8 cellular contexts compared by ENCODE assay signal in genomic region chr21:36981049-36981391, GRCh38. TPM values are rescaled to one million over a fixed set of nuclear protein-coding genes. Genes with fewer than 3 reads are reported as not detected.
DNase-seq lines count a peak whose midpoint lies in the region; ATAC-seq and TF ChIP-seq lines count a peak whose summit lies in the region.
"Had no signal": no experiment of that assay in that cellular context is flagged by ENCODE, and none has a peak within 500 bp of the region (broad histone marks: within the 10 kb centered on the region; RNA-seq: fewer than 3 reads in every experiment).

No MANE protein-coding gene starts in this region.

- H3K36me3 Mint-ChIP-seq in GM23338 (ENCODE audit: low read depth) (no peaks in the 10 kb centered on the region), WTC11 (no peaks in the 10 kb centered on the region), glutamatergic neuron (ENCODE audit: unreplicated experiment) (no peaks in the 10 kb centered on the region)

- TF ChIP-seq CTCF in GM23338 (conservative IDR thresholded peaks at IDR 0.05; ENCODE audit: low read depth in 2 of 2) (no peak), WTC11 (IDR thresholded peaks at IDR 0.05) (no peak), glutamatergic neuron (IDR thresholded peaks at IDR 0.05; ENCODE audit: partially characterized antibody, unreplicated experiment) (no peak)

- H3K27me3 ChIP-seq in GM23338 (ENCODE audit: insufficient read depth) (peaks cover 29% of the 10 kb centered on the region), skeletal muscle tissue (ENCODE audit: control insufficient read depth in 3 of 3, insufficient read depth in 3 of 3, low read length in 3 of 3) (no peaks in the 10 kb centered on the region)

- H3K36me3 ChIP-seq in GM23338 (ENCODE audit: insufficient read depth): no peaks in the 10 kb centered on the region
- peaks cover 0 to 3% (median 2%) of the 10 kb centered on the region in 3 donors for H3K36me3 ChIP-seq in skeletal muscle tissue (ENCODE audit: control insufficient read depth in 3 of 3, insufficient read depth in 3 of 3, low read length in 3 of 3)

- H3K9me2 ChIP-seq in GM23338 (ENCODE audit: insufficient read depth): no peaks in the 10 kb centered on the region

- no peak for ATAC-seq in GM23338
- ATAC-seq in WTC11: no peak
- ATAC-seq in HG03469 (IDR thresholded peaks at IDR 0.05; ENCODE audit: unreplicated experiment): no peak
- ATAC-seq in GM21528 (IDR thresholded peaks at IDR 0.05; ENCODE audit: low FRiP score, unreplicated experiment): no peak

- H3K4me2 ChIP-seq in GM23338: peak overlapping the region; percentile 89

- H3K4me1 ChIP-seq in GM23338 (ENCODE audit: insufficient read depth) (peaks cover 6% of the 10 kb centered on the region; the same call in 1 of the 2 replicates), skeletal muscle tissue (ENCODE audit: control insufficient read depth in 3 of 3, insufficient read depth in 3 of 3, low read length in 3 of 3) (peaks cover 13 to 17% (median 13%) of the 10 kb centered on the region in 3 donors)

- 0 out of 2 replicates have a peak, but pooled peaks cover 3% of the 10 kb centered on the region for H3F3A ChIP-seq in GM23338 (replicated peaks; ENCODE audit: low read depth)

- H3K9me3 Mint-ChIP-seq in GM23338 (no peaks in the 10 kb centered on the region; the same call in 2 of the 3 replicates), WTC11 (no peaks in the 10 kb centered on the region), glutamatergic neuron (ENCODE audit: unreplicated experiment) (peaks cover 4% of the 10 kb centered on the region)

- H3K79me2 ChIP-seq in GM23338 (replicated peaks; ENCODE audit: insufficient read depth): no peaks in the 10 kb centered on the region

- peak overlapping the region; percentile 96 for H2AFZ ChIP-seq in GM23338

- H3K27ac Mint-ChIP-seq in GM23338: no peak overlapping the region
- H3K27ac Mint-ChIP-seq in WTC11: no peak overlapping the region
- no peak overlapping the region for H3K27ac Mint-ChIP-seq in glutamatergic neuron (ENCODE audit: unreplicated experiment)

- CTCF ChIA-PET in WTC11 (lab: Charles Lee): interaction anchor here (0.7 kb wide), 2 partner anchors 220 to 328 kb away, joined by 4 read pairs; no protein-coding TSS in a partner anchor

- POLR2A ChIA-PET in WTC11 (lab: Charles Lee): no interaction called here

- 0 out of 2 replicates have a peak, but pooled peaks cover 3% of the 10 kb centered on the region for H4K20me1 ChIP-seq in GM23338 (replicated peaks; ENCODE audit: insufficient read depth)

- H3K4me1 Mint-ChIP-seq in GM23338 (peaks cover 15% of the 10 kb centered on the region; the same call in 2 of the 3 replicates), WTC11 (peaks cover 16% of the 10 kb centered on the region), glutamatergic neuron (ENCODE audit: low read depth, unreplicated experiment) (no peaks in the 10 kb centered on the region)

- no peak overlapping the region for H3K27ac ChIP-seq in GM23338 (ENCODE audit: low read depth)
- no peak overlapping the region for H3K27ac ChIP-seq in skeletal muscle tissue (ENCODE audit: low read depth, low read length)

- H3K27me3 Mint-ChIP-seq in GM23338 (ENCODE audit: insufficient read depth, low read depth, poor library complexity): peaks cover 25% of the 10 kb centered on the region
- peaks cover 33% of the 10 kb centered on the region for H3K27me3 Mint-ChIP-seq in WTC11 (ENCODE audit: low read depth)
- peaks cover 3% of the 10 kb centered on the region for H3K27me3 Mint-ChIP-seq in glutamatergic neuron (ENCODE audit: unreplicated experiment)

- peak overlapping the region; percentile 72 for H3K4me3 Mint-ChIP-seq in GM23338
- peak overlapping the region; percentile 72 for H3K4me3 Mint-ChIP-seq in WTC11
- H3K4me3 Mint-ChIP-seq in glutamatergic neuron (ENCODE audit: unreplicated experiment): peak overlapping the region; percentile 59

- peaks cover 0 to under 1% (median 0%) of the 10 kb centered on the region in 3 donors for H3K9me3 ChIP-seq in skeletal muscle tissue (ENCODE audit: control insufficient read depth in 3 of 3, low read length in 3 of 3)
- H3K9me3 ChIP-seq: mucosa of descending colon had no signal

- peak overlapping the region; percentile 82 to 89 (median 85) for H3K9ac ChIP-seq in skeletal muscle tissue (ENCODE audit: low read depth in 1 of 3, low read length in 3 of 3)

- no peak for DNase-seq in GM23338 (ENCODE audit: low spot score)
- DNase-seq in WTC11 (ENCODE audit: low spot score): no peak
- DNase-seq in glutamatergic neuron: no peak
- DNase-seq in foreskin melanocyte: no peak

- H3K4me3 ChIP-seq in GM23338 (peak overlapping the region; percentile 62), skeletal muscle tissue (ENCODE audit: low read length in 3 of 3) (peak overlapping the region; percentile 66 to 80 (median 77))
- H3K4me3 ChIP-seq: mucosa of descending colon had no signal

TF ChIP-seq in GM23338, 12 proteins besides CTCF, POLR2A, EP300 and RAD21 (continues in another document):
- no peak for TF ChIP-seq ZNF331 (CRISPR knock-in tag; IDR thresholded peaks at IDR 0.05; ENCODE audit: low read depth)
- no peak for TF ChIP-seq ZNF114 (CRISPR knock-in tag; IDR thresholded peaks at IDR 0.05)

TF ChIP-seq in WTC11, 78 proteins besides CTCF, POLR2A, EP300 and RAD21:
- no peak for TF ChIP-seq HMGA2 (CRISPR knock-in tag; IDR thresholded peaks at IDR 0.05)
- TF ChIP-seq RELA (CRISPR knock-in tag; IDR thresholded peaks at IDR 0.05; ENCODE audit: borderline replicate concordance): no peak
- TF ChIP-seq ZNF232 (CRISPR knock-in tag; IDR thresholded peaks at IDR 0.05): no peak
- TF ChIP-seq, protein P1, sequence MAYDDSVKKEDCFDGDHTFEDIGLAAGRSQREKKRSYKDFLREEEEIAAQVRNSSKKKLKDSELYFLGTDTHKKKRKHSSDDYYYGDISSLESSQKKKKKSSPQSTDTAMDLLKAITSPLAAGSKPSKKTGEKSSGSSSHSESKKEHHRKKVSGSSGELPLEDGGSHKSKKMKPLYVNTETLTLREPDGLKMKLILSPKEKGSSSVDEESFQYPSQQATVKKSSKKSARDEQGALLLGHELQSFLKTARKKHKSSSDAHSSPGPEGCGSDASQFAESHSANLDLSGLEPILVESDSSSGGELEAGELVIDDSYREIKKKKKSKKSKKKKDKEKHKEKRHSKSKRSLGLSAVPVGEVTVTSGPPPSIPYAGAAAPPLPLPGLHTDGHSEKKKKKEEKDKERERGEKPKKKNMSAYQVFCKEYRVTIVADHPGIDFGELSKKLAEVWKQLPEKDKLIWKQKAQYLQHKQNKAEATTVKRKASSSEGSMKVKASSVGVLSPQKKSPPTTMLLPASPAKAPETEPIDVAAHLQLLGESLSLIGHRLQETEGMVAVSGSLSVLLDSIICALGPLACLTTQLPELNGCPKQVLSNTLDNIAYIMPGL (CRISPR knock-in tag; IDR thresholded peaks at IDR 0.05): no peak
TF ChIP-seq in WTC11: peak in this region for 0.

RNA-seq across cellular contexts. Expression of gene HLCS, which starts 14.6 kb away (rescaled TPM):
- 14.7 and 28.9 TPM in 2 replicates for total RNA-seq in GM23338 (2014; rRNA removed; shearing (Covaris generic))
- polyA plus RNA-seq in GM23338 (2016; fragmentation: Nextera tagmentation; extraction: Ambion mirVana): 5.0 and 6.1 TPM in 2 replicates
- total RNA-seq in WTC11 (2021) (9.3 to 11.1 TPM (median 10.9 TPM) in 3 replicates), glutamatergic neuron (ENCODE audit: unreplicated experiment) (15.9 TPM), skeletal muscle tissue (18.8 TPM)

RNA-seq across cellular contexts. Expression of gene RIPPLY3, which starts 25.5 kb away (rescaled TPM):
- 2.5 and 2.6 TPM in 2 replicates for total RNA-seq in GM23338 (2014; rRNA removed; shearing (Covaris generic))
- polyA plus RNA-seq in GM23338 (2016; fragmentation: Nextera tagmentation; extraction: Ambion mirVana): 2.8 and 3.1 TPM in 2 replicates
- total RNA-seq in WTC11 (2021) (2.0 to 3.5 TPM (median 2.3 TPM) in 3 replicates), glutamatergic neuron (ENCODE audit: unreplicated experiment) (not detected), skeletal muscle tissue (not detected)
- total RNA-seq: mucosa of descending colon had no signal
